Comparison of ENCODE assay signal across 1 cellular context in genomic region chr14:58276208-58276607, GRCh38.
TF ChIP-seq lines count a peak whose summit lies in the region.

No MANE protein-coding gene starts in this region.

TF ChIP-seq in IMR-90, 13 proteins besides CTCF, POLR2A, EP300 and RAD21 (continued from another document):
- TF ChIP-seq MXI1 (IDR thresholded peaks at IDR 0.05; ENCODE audit: borderline replicate concordance, low read depth, low read length) (no peak), RFX5 (IDR thresholded peaks at IDR 0.05; ENCODE audit: low read depth, low read length) (no peak)
